ENCODE assay signal across 3 cellular contexts in genomic region chr14:62743118-62743517, GRCh38.
"Had no signal": no experiment of that assay in that cellular context is flagged by ENCODE, and none has a peak within 500 bp of the region (broad histone marks: within the 10 kb centered on the region; RNA-seq: fewer than 3 reads in every experiment).

No MANE protein-coding gene starts in this region.

- ATAC-seq: GM12878 had no signal

- DNase-seq: GDM1, GF-D8 had no signal

- H3K4me3 ChIP-seq: GM12878 had no signal
